In the genomic region with DNA sequence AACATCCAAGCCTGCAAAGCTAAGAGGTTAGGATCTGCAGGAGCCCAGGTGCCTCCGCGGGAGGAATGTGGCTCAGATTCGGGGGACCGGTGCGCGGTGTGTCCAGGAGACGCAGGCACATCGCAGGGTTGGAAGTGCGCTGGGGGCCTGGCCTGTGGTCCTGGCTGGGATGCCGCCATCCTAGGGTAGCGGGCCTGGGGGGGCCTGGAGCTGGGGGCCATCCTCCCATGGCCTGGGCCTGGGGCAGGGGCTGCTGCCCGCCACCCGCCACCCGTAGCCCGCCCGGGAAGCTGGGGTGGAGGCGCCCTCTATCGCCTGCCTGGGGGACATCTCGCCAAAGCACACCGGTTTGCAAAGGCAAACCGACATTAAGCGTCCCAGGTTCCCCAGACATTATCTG, we compare ENCODE assay signal across 8 cellular contexts.
DNase-seq lines count a peak whose midpoint lies in the region; ATAC-seq and TF ChIP-seq lines count a peak whose summit lies in the region.

No MANE protein-coding gene starts in this region.

- ATAC-seq in HG02981 (IDR thresholded peaks at IDR 0.05; ENCODE audit: unreplicated experiment) = no peak
- ATAC-seq in GM21717 (IDR thresholded peaks at IDR 0.05; ENCODE audit: unreplicated experiment) = no peak

- peak overlapping the region; percentile 45 to 56 for H3K27ac ChIP-seq in coronary artery

- H3K36me3 Mint-ChIP-seq in mesothelial cell of epicardium = no peaks in the 10 kb centered on the region

- H3K27ac Mint-ChIP-seq in mesothelial cell of epicardium = no peak overlapping the region

- H3K4me3 Mint-ChIP-seq in mesothelial cell of epicardium = no peak overlapping the region

- peak; percentile 63 for DNase-seq in Ammon's horn (ENCODE audit: low spot score)
- peak; percentile 12 for DNase-seq in HT-29 (ENCODE audit: low spot score)
- DNase-seq in coronary artery (ENCODE audit: low spot score) = no peak
- peak in 1 of 2 experiments; percentile 68 for DNase-seq in mesothelial cell of epicardium (ENCODE audit: low spot score in 2 of 2, unreplicated experiment in 2 of 2)
- no peak for DNase-seq in HPDE6-E6E7 (ENCODE audit: extremely low spot score)
- no peak for DNase-seq in KG1 (lab: John Stamatoyannopoulos, UW)

- H3K4me1 Mint-ChIP-seq in mesothelial cell of epicardium = no peaks in the 10 kb centered on the region

- peaks cover 54% of the 10 kb centered on the region for H3K27me3 Mint-ChIP-seq in mesothelial cell of epicardium (ENCODE audit: low read depth)

- peak; percentile 75 for TF ChIP-seq CTCF in coronary artery (IDR thresholded peaks at IDR 0.05)
- peak; percentile 44 for TF ChIP-seq CTCF in mesothelial cell of epicardium (IDR thresholded peaks at IDR 0.05; ENCODE audit: unreplicated experiment)

- H3K9me3 Mint-ChIP-seq in mesothelial cell of epicardium = no peaks in the 10 kb centered on the region

- H3K4me3 ChIP-seq in coronary artery = peak overlapping the region; percentile 48

Comparison
In these comparisons a context has a peak if more than half of its experiments do, and no peak if none do; other contexts are left out.
1. DNase-seq: peak in Ammon's horn (single experiment) and HT-29 (single experiment); none in coronary artery (single experiment), HPDE6-E6E7 (single experiment) and KG1 (single experiment).